Comparison of ENCODE assay signal across 1 cellular context in the genomic region with DNA sequence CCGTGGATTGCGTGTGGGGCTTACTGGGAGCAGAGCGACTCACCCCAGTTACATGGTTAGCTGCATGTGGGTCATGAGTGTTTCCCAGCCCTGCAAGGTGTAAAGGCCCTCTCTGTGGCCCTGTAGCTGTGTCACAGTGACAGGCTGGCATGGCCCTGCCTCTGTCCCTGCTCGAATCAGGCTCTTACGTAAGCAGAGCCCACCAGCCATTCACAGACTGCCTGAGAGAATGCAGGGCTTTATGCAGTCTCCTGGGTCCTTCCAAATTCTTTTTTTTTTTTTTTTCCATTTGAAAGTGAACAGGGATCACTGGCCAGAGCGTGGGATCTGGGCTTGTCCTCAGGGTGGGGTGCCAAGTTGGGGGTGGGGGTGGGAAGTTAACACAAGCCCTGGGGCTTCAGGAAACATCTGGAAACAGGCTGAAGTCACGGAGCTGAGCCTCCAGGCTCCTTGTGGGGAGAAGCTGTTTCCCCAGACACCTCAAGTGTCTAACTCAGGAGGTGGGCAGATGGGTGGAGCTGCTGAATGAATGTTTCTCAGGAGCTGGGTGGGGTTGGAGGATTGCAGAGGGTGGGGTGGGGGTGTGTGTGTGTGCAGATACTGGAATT.
TF ChIP-seq lines count a peak whose summit lies in the region.

No MANE protein-coding gene starts in this region.

TF ChIP-seq in HEK293, 187 proteins besides CTCF, POLR2A, EP300 and RAD21 (continued from another document):
- TF ChIP-seq, protein P1, sequence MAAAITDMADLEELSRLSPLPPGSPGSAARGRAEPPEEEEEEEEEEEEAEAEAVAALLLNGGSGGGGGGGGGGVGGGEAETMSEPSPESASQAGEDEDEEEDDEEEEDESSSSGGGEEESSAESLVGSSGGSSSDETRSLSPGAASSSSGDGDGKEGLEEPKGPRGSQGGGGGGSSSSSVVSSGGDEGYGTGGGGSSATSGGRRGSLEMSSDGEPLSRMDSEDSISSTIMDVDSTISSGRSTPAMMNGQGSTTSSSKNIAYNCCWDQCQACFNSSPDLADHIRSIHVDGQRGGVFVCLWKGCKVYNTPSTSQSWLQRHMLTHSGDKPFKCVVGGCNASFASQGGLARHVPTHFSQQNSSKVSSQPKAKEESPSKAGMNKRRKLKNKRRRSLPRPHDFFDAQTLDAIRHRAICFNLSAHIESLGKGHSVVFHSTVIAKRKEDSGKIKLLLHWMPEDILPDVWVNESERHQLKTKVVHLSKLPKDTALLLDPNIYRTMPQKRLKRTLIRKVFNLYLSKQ (tag by site-specific recombination; IDR thresholded peaks at IDR 0.05; ENCODE audit: borderline replicate concordance) = no peak
- TF ChIP-seq ZSCAN30 (tag by site-specific recombination; IDR thresholded peaks at IDR 0.05) (no peak), KLF7 (tag by site-specific recombination; IDR thresholded peaks at IDR 0.05; ENCODE audit: borderline replicate concordance) (no peak), ZNF670 (tag by site-specific recombination; IDR thresholded peaks at IDR 0.05; ENCODE audit: low read depth) (no peak), KLF1 (tag by site-specific recombination; IDR thresholded peaks at IDR 0.05) (peak; percentile 79), ZNF335 (tag by site-specific recombination; conservative IDR thresholded peaks at IDR 0.05) (0 out of 2 replicates have a peak, but pooled peaks have one; percentile 19), ZNF112 (tag by site-specific recombination; IDR thresholded peaks at IDR 0.05) (no peak), ZNF214 (tag by site-specific recombination; IDR thresholded peaks at IDR 0.05; ENCODE audit: borderline replicate concordance) (no peak), ZFP69B (tag by site-specific recombination; IDR thresholded peaks at IDR 0.05) (no peak), ZFP37 (tag by site-specific recombination; IDR thresholded peaks at IDR 0.05) (no peak), ZNF747 (tag by site-specific recombination; IDR thresholded peaks at IDR 0.05) (no peak), ZNF114 (tag by site-specific recombination; IDR thresholded peaks at IDR 0.05) (no peak), ZNF324 (tag by site-specific recombination; IDR thresholded peaks at IDR 0.05) (no peak), ZNF529 (tag by site-specific recombination; IDR thresholded peaks at IDR 0.05; ENCODE audit: insufficient replicate concordance) (no peak), ZBTB20 (tag by site-specific recombination; IDR thresholded peaks at IDR 0.05) (0 out of 2 replicates have a peak, but pooled peaks have one; percentile 24), KLF16 (tag by site-specific recombination; IDR thresholded peaks at IDR 0.05) (no peak), ZNF10 (tag by site-specific recombination; IDR thresholded peaks at IDR 0.05) (no peak), ZNF501 (tag by site-specific recombination; IDR thresholded peaks at IDR 0.05) (no peak)
- TF ChIP-seq, protein P2, sequence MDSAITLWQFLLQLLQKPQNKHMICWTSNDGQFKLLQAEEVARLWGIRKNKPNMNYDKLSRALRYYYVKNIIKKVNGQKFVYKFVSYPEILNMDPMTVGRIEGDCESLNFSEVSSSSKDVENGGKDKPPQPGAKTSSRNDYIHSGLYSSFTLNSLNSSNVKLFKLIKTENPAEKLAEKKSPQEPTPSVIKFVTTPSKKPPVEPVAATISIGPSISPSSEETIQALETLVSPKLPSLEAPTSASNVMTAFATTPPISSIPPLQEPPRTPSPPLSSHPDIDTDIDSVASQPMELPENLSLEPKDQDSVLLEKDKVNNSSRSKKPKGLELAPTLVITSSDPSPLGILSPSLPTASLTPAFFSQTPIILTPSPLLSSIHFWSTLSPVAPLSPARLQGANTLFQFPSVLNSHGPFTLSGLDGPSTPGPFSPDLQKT (IDR thresholded peaks at IDR 0.05; ENCODE audit: borderline replicate concordance, low read depth, low read length) = no peak
- TF ChIP-seq, protein P3, sequence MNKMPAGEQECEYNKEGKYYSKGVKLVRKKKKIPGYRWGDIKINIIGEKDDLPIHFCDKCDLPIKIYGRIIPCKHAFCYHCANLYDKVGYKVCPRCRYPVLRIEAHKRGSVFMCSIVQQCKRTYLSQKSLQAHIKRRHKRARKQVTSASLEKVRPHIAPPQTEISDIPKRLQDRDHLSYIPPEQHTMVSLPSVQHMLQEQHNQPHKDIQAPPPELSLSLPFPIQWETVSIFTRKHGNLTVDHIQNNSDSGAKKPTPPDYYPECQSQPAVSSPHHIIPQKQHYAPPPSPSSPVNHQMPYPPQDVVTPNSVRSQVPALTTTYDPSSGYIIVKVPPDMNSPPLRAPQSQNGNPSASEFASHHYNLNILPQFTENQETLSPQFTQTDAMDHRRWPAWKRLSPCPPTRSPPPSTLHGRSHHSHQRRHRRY (tag by site-specific recombination; IDR thresholded peaks at IDR 0.05) = no peak
- TF ChIP-seq, protein P4, sequence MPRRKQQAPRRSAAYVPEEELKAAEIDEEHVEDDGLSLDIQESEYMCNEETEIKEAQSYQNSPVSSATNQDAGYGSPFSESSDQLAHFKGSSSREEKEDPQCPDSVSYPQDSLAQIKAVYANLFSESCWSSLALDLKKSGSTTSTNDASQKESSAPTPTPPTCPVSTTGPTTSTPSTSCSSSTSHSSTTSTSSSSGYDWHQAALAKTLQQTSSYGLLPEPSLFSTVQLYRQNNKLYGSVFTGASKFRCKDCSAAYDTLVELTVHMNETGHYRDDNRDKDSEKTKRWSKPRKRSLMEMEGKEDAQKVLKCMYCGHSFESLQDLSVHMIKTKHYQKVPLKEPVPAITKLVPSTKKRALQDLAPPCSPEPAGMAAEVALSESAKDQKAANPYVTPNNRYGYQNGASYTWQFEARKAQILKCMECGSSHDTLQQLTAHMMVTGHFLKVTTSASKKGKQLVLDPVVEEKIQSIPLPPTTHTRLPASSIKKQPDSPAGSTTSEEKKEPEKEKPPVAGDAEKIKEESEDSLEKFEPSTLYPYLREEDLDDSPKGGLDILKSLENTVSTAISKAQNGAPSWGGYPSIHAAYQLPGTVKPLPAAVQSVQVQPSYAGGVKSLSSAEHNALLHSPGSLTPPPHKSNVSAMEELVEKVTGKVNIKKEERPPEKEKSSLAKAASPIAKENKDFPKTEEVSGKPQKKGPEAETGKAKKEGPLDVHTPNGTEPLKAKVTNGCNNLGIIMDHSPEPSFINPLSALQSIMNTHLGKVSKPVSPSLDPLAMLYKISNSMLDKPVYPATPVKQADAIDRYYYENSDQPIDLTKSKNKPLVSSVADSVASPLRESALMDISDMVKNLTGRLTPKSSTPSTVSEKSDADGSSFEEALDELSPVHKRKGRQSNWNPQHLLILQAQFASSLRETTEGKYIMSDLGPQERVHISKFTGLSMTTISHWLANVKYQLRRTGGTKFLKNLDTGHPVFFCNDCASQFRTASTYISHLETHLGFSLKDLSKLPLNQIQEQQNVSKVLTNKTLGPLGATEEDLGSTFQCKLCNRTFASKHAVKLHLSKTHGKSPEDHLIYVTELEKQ (tag by site-specific recombination; IDR thresholded peaks at IDR 0.05; ENCODE audit: borderline replicate concordance) = no peak
